In genomic region chr1:56446531-56447098, GRCh38 we compare ENCODE assay signal across 15 cellular contexts.
DNase-seq lines count a peak whose midpoint lies in the region; ATAC-seq lines count a peak whose summit lies in the region.
"Had no signal": no experiment of that assay in that cellular context is flagged by ENCODE, and none has a peak within 500 bp of the region (broad histone marks: within the 10 kb centered on the region; RNA-seq: fewer than 3 reads in every experiment).

No MANE protein-coding gene starts in this region.

- ATAC-seq in left lobe of liver (peak; percentile 64), HG03571 (IDR thresholded peaks at IDR 0.05; ENCODE audit: unreplicated experiment) (no peak)
- ATAC-seq: activated CD8-positive, alpha-beta T cell treated with anti-CD3 and anti-CD28 coated beads for 36 hours; naive thymus-derived CD4-positive, alpha-beta T cell had no signal

- no peak overlapping the region for H3K4me3 ChIP-seq in skeletal muscle tissue (ENCODE audit: low read length in 3 of 3)

- peak overlapping the region; percentile 10 for H3K27ac ChIP-seq in skeletal muscle tissue (ENCODE audit: low read depth, low read length)
- H3K27ac ChIP-seq: RWPE1 had no signal

- H3K36me3 ChIP-seq in skeletal muscle tissue (ENCODE audit: control insufficient read depth in 3 of 3, insufficient read depth in 3 of 3, low read length in 3 of 3) = no peaks in the 10 kb centered on the region

- H3K9ac ChIP-seq in skeletal muscle tissue (ENCODE audit: low read depth in 1 of 3, low read length in 3 of 3) = peak overlapping the region in 1 of 3 donors; percentile 13

- DNase-seq in ELF-1 (ENCODE audit: low read depth, low spot score) (peak; percentile 40), astrocyte of the hippocampus (ENCODE audit: low read depth, low spot score) (peak; percentile 36), left lobe of liver (ENCODE audit: low spot score) (peak; percentile 76), foreskin melanocyte (no peak), dedifferentiated amniotic fluid mesenchymal stem cell (ENCODE audit: extremely low spot score) (no peak)
- DNase-seq in stimulated activated CD8-positive, alpha-beta memory T cell treated with anti-CD3 and anti-CD28 coated beads, Interleukin-4, amount 100 ng/mL, for 48 hours = no peak
- DNase-seq: activated CD8-positive, alpha-beta T cell treated with anti-CD3 and anti-CD28 coated beads for 36 hours; activated effector memory CD4-positive, alpha-beta T cell treated with Interleukin-2 at 50 U/mL for 16 hours; AML-193; naive thymus-derived CD4-positive, alpha-beta T cell; NCI-H510A; T-helper 9 cell had no signal

- peaks cover 10 to 16% (median 14%) of the 10 kb centered on the region in 3 donors for H3K4me1 ChIP-seq in skeletal muscle tissue (ENCODE audit: control insufficient read depth in 3 of 3, insufficient read depth in 3 of 3, low read length in 3 of 3)

- no peaks in the 10 kb centered on the region for H3K27me3 ChIP-seq in skeletal muscle tissue (ENCODE audit: control insufficient read depth in 3 of 3, insufficient read depth in 3 of 3, low read length in 3 of 3)

- no peaks in the 10 kb centered on the region for H3K9me3 ChIP-seq in skeletal muscle tissue (ENCODE audit: control insufficient read depth in 3 of 3, low read length in 3 of 3)

Comparison
In these comparisons a context has a peak if more than half of its experiments do, and no peak if none do; other contexts are left out.
1. DNase-seq: peak in ELF-1 (single experiment), astrocyte of the hippocampus (single experiment) and left lobe of liver (single experiment); none in foreskin melanocyte (single experiment), dedifferentiated amniotic fluid mesenchymal stem cell (single experiment) and stimulated activated CD8-positive, alpha-beta memory T cell treated with anti-CD3 and anti-CD28 coated beads, Interleukin-4, amount 100 ng/mL, for 48 hours (single experiment).